Comparison of ENCODE assay signal across 8 cellular contexts in the genomic region with DNA sequence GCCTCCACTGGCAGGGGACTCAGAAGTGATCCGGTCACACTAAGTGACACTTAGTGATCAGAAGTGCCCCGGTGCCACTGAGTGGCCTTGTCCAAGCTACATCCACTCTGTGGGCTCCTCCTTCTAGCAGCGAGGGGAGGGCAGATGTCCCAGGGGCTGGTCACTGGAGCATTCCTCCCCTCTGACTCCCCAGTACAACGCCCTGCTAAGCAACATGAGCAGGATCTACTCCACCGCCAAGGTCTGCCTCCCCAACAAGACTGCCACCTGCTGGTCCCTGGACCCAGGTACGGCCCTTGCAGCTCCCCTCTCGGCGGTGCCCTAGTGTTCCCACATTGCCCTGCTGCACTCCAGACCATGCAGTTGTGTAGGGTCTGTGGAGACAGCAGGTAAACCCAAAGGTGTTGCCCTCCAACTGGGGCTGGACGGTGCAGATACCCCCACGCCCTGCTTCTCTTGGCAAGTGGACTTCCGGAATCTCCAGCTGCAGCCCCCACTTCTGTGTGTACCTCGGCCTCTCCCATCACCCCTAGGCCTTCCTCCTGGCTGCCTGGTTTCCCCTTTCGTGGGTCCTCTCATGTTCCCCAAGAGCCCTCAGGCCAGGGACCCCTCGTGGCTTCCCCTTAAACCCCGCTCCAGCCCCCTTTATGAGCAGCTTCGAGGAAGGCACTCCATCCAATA. TPM values are rescaled to one million over a fixed set of nuclear protein-coding genes. Genes with fewer than 3 reads are reported as not detected.
DNase-seq lines count a peak whose midpoint lies in the region; ATAC-seq and TF ChIP-seq lines count a peak whose summit lies in the region.

No MANE protein-coding gene starts in this region.

- H3K4me3 Mint-ChIP-seq in CD4-positive, alpha-beta memory T cell: peak overlapping the region; percentile 49 to 86 (median 70)
- H3K4me3 Mint-ChIP-seq in activated naive CD4-positive, alpha-beta T cell treated with anti-CD3 and anti-CD28 coated beads for 36 hours: no peak overlapping the region
- no peak overlapping the region for H3K4me3 Mint-ChIP-seq in glutamatergic neuron (ENCODE audit: unreplicated experiment)

- H3K4me1 ChIP-seq in CD4-positive, alpha-beta memory T cell (ENCODE audit: insufficient read depth, low read length): peaks cover 27% of the 10 kb centered on the region
- H3K4me1 ChIP-seq in SK-N-SH (ENCODE audit: control insufficient read depth in 1 of 2, insufficient read depth in 2 of 2, low read depth in 1 of 2, low read length in 1 of 2) (peaks cover 9 to 67% of the 10 kb centered on the region in 2 experiments), upper lobe of left lung (peaks cover 43 to 57% (median 53%) of the 10 kb centered on the region in 4 donors)

- 43% methylated on average over 13 of the region's 16 CpGs for WGBS in SK-N-SH (ENCODE audit: low lambda C conversion rate)
- WGBS in upper lobe of left lung, 2 donors: 33 to 49% methylated on average over 11 to 16 of the region's 16 CpGs

- H3K27me3 Mint-ChIP-seq in CD4-positive, alpha-beta memory T cell: no peaks in the 10 kb centered on the region
- H3K27me3 Mint-ChIP-seq in activated naive CD4-positive, alpha-beta T cell treated with anti-CD3 and anti-CD28 coated beads for 36 hours (ENCODE audit: low read depth): peaks cover 34% of the 10 kb centered on the region
- peaks cover 4% of the 10 kb centered on the region for H3K27me3 Mint-ChIP-seq in glutamatergic neuron (ENCODE audit: unreplicated experiment)

- POLR2A ChIA-PET in CD4-positive, alpha-beta memory T cell (lab: Charles Lee; ENCODE audit: partially characterized antibody): interaction anchor here (0.6 to 6.7 kb wide), 17 partner anchors 9 to 221 kb away, joined by 3 to 125 read pairs (median 5); a partner anchor contains a TSS
- POLR2A ChIA-PET in SK-N-SH (lab: Yijun Ruan, JAX): interaction anchor here (0.6 to 9.6 kb wide), 12 partner anchors 13 to 122 kb away, joined by 3 to 212 read pairs (median 6); a partner anchor contains a TSS

- H3K79me2 ChIP-seq in SK-N-SH (ENCODE audit: insufficient read depth): no peaks in the 10 kb centered on the region

- H3K4me2 ChIP-seq in SK-N-SH: peak overlapping the region; percentile 88

- intact Hi-C loops in CD4-positive, alpha-beta memory T cell (cut with micrococcal nuclease): loop anchor here (1.0 kb wide), 3 partner anchors 54 to 133 kb away; no protein-coding TSS in a partner anchor
- intact Hi-C loops in activated naive CD4-positive, alpha-beta T cell treated with anti-CD3 and anti-CD28 coated beads for 36 hours (cut with micrococcal nuclease): loop anchor here (1.0 to 2.0 kb wide), 2 partner anchors 32 to 54 kb away; a partner anchor contains a TSS
- intact Hi-C loops in posterior vena cava (cut with DNase I): loop anchor here (1.0 to 5.0 kb wide), 3 partner anchors 39 to 54 kb away; no protein-coding TSS in a partner anchor

- peaks cover 5 to 15% of the 10 kb centered on the region in 2 donors for H3K36me3 Mint-ChIP-seq in CD4-positive, alpha-beta memory T cell
- no peaks in the 10 kb centered on the region for H3K36me3 Mint-ChIP-seq in activated naive CD4-positive, alpha-beta T cell treated with anti-CD3 and anti-CD28 coated beads for 36 hours (ENCODE audit: low read depth)
- H3K36me3 Mint-ChIP-seq in glutamatergic neuron (ENCODE audit: unreplicated experiment): no peaks in the 10 kb centered on the region

- H3K9me2 ChIP-seq in SK-N-SH: no peaks in the 10 kb centered on the region

- no peak overlapping the region for H3K4me3 ChIP-seq in CD4-positive, alpha-beta memory T cell (ENCODE audit: low read length in 2 of 2)
- H3K4me3 ChIP-seq in SK-N-SH (ENCODE audit: low read depth in 2 of 2, low read length in 1 of 2) (no peak overlapping the region), upper lobe of left lung (peak overlapping the region in 2 of 4 donors; percentile 58 to 65)

- no peaks in the 10 kb centered on the region for H3K9me3 ChIP-seq in CD4-positive, alpha-beta memory T cell (ENCODE audit: control insufficient read depth in 1 of 2, low read length in 2 of 2)
- H3K9me3 ChIP-seq in SK-N-SH: no peaks in the 10 kb centered on the region
- H3K9me3 ChIP-seq in upper lobe of left lung: no peaks in the 10 kb centered on the region

- TF ChIP-seq RAD21 in SK-N-SH (IDR thresholded peaks at IDR 0.05; ENCODE audit: low read length): peak; percentile 88

- no peak overlapping the region for H3K9ac ChIP-seq in SK-N-SH

- H3F3A ChIP-seq in SK-N-SH (replicated peaks; ENCODE audit: insufficient read depth): peaks cover 6% of the 10 kb centered on the region

- H3K27me3 ChIP-seq in CD4-positive, alpha-beta memory T cell (ENCODE audit: insufficient read depth, low read length): peaks cover 8% of the 10 kb centered on the region
- H3K27me3 ChIP-seq in SK-N-SH (ENCODE audit: insufficient read depth): no peaks in the 10 kb centered on the region
- peaks cover 0 to 15% (median 7%) of the 10 kb centered on the region in 4 donors for H3K27me3 ChIP-seq in upper lobe of left lung

- H3K4me1 Mint-ChIP-seq in CD4-positive, alpha-beta memory T cell: peaks cover 8 to 34% (median 16%) of the 10 kb centered on the region in 4 donors
- H3K4me1 Mint-ChIP-seq in activated naive CD4-positive, alpha-beta T cell treated with anti-CD3 and anti-CD28 coated beads for 36 hours (ENCODE audit: low read depth): peaks cover 5% of the 10 kb centered on the region
- H3K4me1 Mint-ChIP-seq in glutamatergic neuron (ENCODE audit: low read depth, unreplicated experiment): peaks cover 16% of the 10 kb centered on the region

- no peak for TF ChIP-seq EP300 in SK-N-SH (IDR thresholded peaks at IDR 0.05; ENCODE audit: borderline replicate concordance in 1 of 2, low read depth in 1 of 2, low read length in 1 of 2)
- TF ChIP-seq EP300 in upper lobe of left lung (IDR thresholded peaks at IDR 0.05): no peak

- no peak overlapping the region for H3K27ac ChIP-seq in CD4-positive, alpha-beta memory T cell (ENCODE audit: low read depth, low read length)
- peak overlapping the region in 1 of 2 experiments; percentile 84; a peak in 2 of 4 replicates for H3K27ac ChIP-seq in SK-N-SH (ENCODE audit: low read depth in 2 of 2, low read length in 1 of 2)
- H3K27ac ChIP-seq in upper lobe of left lung: peak overlapping the region; percentile 23 to 78 (median 51)

- CTCF ChIA-PET in CD4-positive, alpha-beta memory T cell (lab: Charles Lee; ENCODE audit: partially characterized antibody): interaction anchor here (0.6 to 8.8 kb wide), 26 partner anchors 8 to 231 kb away, joined by 3 to 339 read pairs (median 5); a partner anchor contains a TSS
- CTCF ChIA-PET in SK-N-SH (lab: Yijun Ruan, JAX): interaction anchor here (0.6 to 13.7 kb wide), 38 partner anchors 9 to 305 kb away, joined by 3 to 708 read pairs (median 5); a partner anchor contains a TSS
- CTCF ChIA-PET in activated naive CD4-positive, alpha-beta T cell treated with anti-CD3 and anti-CD28 coated beads for 36 hours (lab: Charles Lee): interaction anchor here (0.5 to 6.1 kb wide), 29 partner anchors 8 to 779 kb away, joined by 3 to 138 read pairs (median 4); a partner anchor contains a TSS

- no peaks in the 10 kb centered on the region for H4K20me1 ChIP-seq in SK-N-SH (ENCODE audit: insufficient read depth)

- peak; percentile 76 to 83 (median 77) for DNase-seq in CD4-positive, alpha-beta memory T cell
- DNase-seq in LHCN-M2 (ENCODE audit: low read depth): peak; percentile 91
- DNase-seq in SK-N-SH: peak; percentile 94
- DNase-seq in activated naive CD4-positive, alpha-beta T cell treated with anti-CD3 and anti-CD28 coated beads for 36 hours: peak; percentile 87
- peak; percentile 84 for DNase-seq in glutamatergic neuron
- peak; percentile 94 for DNase-seq in posterior vena cava (ENCODE audit: low spot score)
- DNase-seq in upper lobe of left lung: peak in 1 of 2 donors; percentile 81

- no peak overlapping the region; the same call in 1 of the 2 replicates for H2AFZ ChIP-seq in SK-N-SH (ENCODE audit: low read depth)

- peak overlapping the region in 5 of 7 donors; percentile 32 to 75 (median 57) for H3K27ac Mint-ChIP-seq in CD4-positive, alpha-beta memory T cell
- H3K27ac Mint-ChIP-seq in activated naive CD4-positive, alpha-beta T cell treated with anti-CD3 and anti-CD28 coated beads for 36 hours: no peak overlapping the region
- no peak overlapping the region for H3K27ac Mint-ChIP-seq in glutamatergic neuron (ENCODE audit: unreplicated experiment)

- no peaks in the 10 kb centered on the region for H3K36me3 ChIP-seq in CD4-positive, alpha-beta memory T cell (ENCODE audit: insufficient read depth, low read length)
- H3K36me3 ChIP-seq in SK-N-SH (replicated peaks in 1 of 2; ENCODE audit: control insufficient read depth in 1 of 2, insufficient read depth in 2 of 2, low read length in 1 of 2) (peaks cover 0 to 4% of the 10 kb centered on the region in 2 experiments), upper lobe of left lung (no peaks in the 10 kb centered on the region)

- no peak for TF ChIP-seq POLR2A in upper lobe of left lung (IDR thresholded peaks at IDR 0.05)

- TF ChIP-seq CTCF in SK-N-SH (IDR thresholded peaks at IDR 0.05) (peak; percentile 98), glutamatergic neuron (IDR thresholded peaks at IDR 0.05; ENCODE audit: partially characterized antibody, unreplicated experiment) (peak; percentile 56), upper lobe of left lung (IDR thresholded peaks at IDR 0.05) (peak; percentile 69 to 90 (median 84))

- H3K9me3 Mint-ChIP-seq in CD4-positive, alpha-beta memory T cell: no peaks in the 10 kb centered on the region
- H3K9me3 Mint-ChIP-seq in activated naive CD4-positive, alpha-beta T cell treated with anti-CD3 and anti-CD28 coated beads for 36 hours: no peaks in the 10 kb centered on the region
- H3K9me3 Mint-ChIP-seq in glutamatergic neuron (ENCODE audit: unreplicated experiment): peaks cover 5% of the 10 kb centered on the region

- ATAC-seq in GM21360 (IDR thresholded peaks at IDR 0.05; ENCODE audit: unreplicated experiment) (peak; percentile 62), upper lobe of left lung (ENCODE audit: low FRiP score in 2 of 2) (peak; percentile 84 to 89)

RNA-seq across cellular contexts. Expression of a gene that starts 2.1 kb away (rescaled TPM):
- 10 to 100 TPM; 56.7 TPM for total RNA-seq in CD4-positive, alpha-beta memory T cell
- polyA plus RNA-seq in CD4-positive, alpha-beta memory T cell: 1 to 10 TPM; 1.8 to 7.5 TPM
- 0.63 TPM in 1 of 2 replicates, not detected in the other for total RNA-seq in LHCN-M2 (2014; rRNA removed)
- 0.07 TPM for polyA plus RNA-seq in LHCN-M2 (2012)
- polyA plus RNA-seq in SK-N-SH (2012; rRNA removed): 6.3 and 12.1 TPM in 2 replicates
- polyA plus RNA-seq in SK-N-SH (2012; cell fraction: cytosol; rRNA removed): 6.0 and 10.9 TPM in 2 replicates
- 34.5 and 42.3 TPM in 2 replicates for polyA plus RNA-seq in SK-N-SH (2012; cell fraction: nucleus; rRNA removed)
- total RNA-seq in activated naive CD4-positive, alpha-beta T cell treated with anti-CD3 and anti-CD28 coated beads for 36 hours: under 1 TPM; 0.12 to 0.50 TPM
- 3.7 TPM for total RNA-seq in glutamatergic neuron (ENCODE audit: unreplicated experiment)
- total RNA-seq in posterior vena cava: 10 to 100 TPM in 1 of 2 donors, 1 to 10 TPM in 1; 9.9 to 16.3 TPM
- total RNA-seq in upper lobe of left lung: 10 to 100 TPM; 21.1 to 90.6 (median 65.1) TPM

RNA-seq across cellular contexts. Expression of a gene that starts 32.8 kb away (rescaled TPM):
- total RNA-seq in CD4-positive, alpha-beta memory T cell: 10 to 100 TPM; 81.0 to 83.7 TPM
- 10 to 100 TPM; 34.1 to 42.1 TPM for polyA plus RNA-seq in CD4-positive, alpha-beta memory T cell
- total RNA-seq in LHCN-M2 (2014; rRNA removed) (3.8 and 6.7 TPM in 2 replicates), glutamatergic neuron (ENCODE audit: unreplicated experiment) (17.2 TPM), posterior vena cava (10 to 100 TPM; 21.3 to 26.2 TPM), upper lobe of left lung (100 to 1,000 TPM in 1 of 6 donors, 10 to 100 TPM in 5; 53.7 to 124 (median 64.4) TPM)
- polyA plus RNA-seq in LHCN-M2 (2012): 5.5 TPM
- polyA plus RNA-seq in SK-N-SH (2012; rRNA removed): 28.3 and 38.6 TPM in 2 replicates
- 20.6 and 28.6 TPM in 2 replicates for polyA plus RNA-seq in SK-N-SH (2012; cell fraction: cytosol; rRNA removed)
- 47.2 and 48.4 TPM in 2 replicates for polyA plus RNA-seq in SK-N-SH (2012; cell fraction: nucleus; rRNA removed)
- 1 to 10 TPM; 2.3 to 2.6 TPM for total RNA-seq in activated naive CD4-positive, alpha-beta T cell treated with anti-CD3 and anti-CD28 coated beads for 36 hours

RNA-seq across cellular contexts. Expression of a gene that starts 44.2 kb away (rescaled TPM):
- total RNA-seq in CD4-positive, alpha-beta memory T cell: not detected
- polyA plus RNA-seq in CD4-positive, alpha-beta memory T cell: not detected
- not detected in 2 replicates for total RNA-seq in LHCN-M2 (2014; rRNA removed)
- polyA plus RNA-seq in LHCN-M2 (2012): not detected
- 0.15 and 0.18 TPM in 2 replicates for polyA plus RNA-seq in SK-N-SH (2012; rRNA removed)
- polyA plus RNA-seq in SK-N-SH (2012; cell fraction: cytosol; rRNA removed): 0.09 and 0.14 TPM in 2 replicates
- 0.21 and 0.39 TPM in 2 replicates for polyA plus RNA-seq in SK-N-SH (2012; cell fraction: nucleus; rRNA removed)
- not detected for total RNA-seq in activated naive CD4-positive, alpha-beta T cell treated with anti-CD3 and anti-CD28 coated beads for 36 hours
- total RNA-seq in glutamatergic neuron (ENCODE audit: unreplicated experiment): 4.1 TPM
- total RNA-seq in posterior vena cava: not detected
- 1 to 10 TPM in 1 of 6 donors, under 1 TPM in 3, not detected in 2; 0.22 to 4.2 (median 0.31) TPM for total RNA-seq in upper lobe of left lung

Comparison
In these comparisons a context has a peak if more than half of its experiments do, and no peak if none do; other contexts are left out.
1. H3K27ac Mint-ChIP-seq: peak in CD4-positive, alpha-beta memory T cell (5 of 7); none in activated naive CD4-positive, alpha-beta T cell treated with anti-CD3 and anti-CD28 coated beads for 36 hours (single experiment) and glutamatergic neuron (single experiment).
2. H3K4me3 Mint-ChIP-seq: peak in CD4-positive, alpha-beta memory T cell (8 of 8); none in activated naive CD4-positive, alpha-beta T cell treated with anti-CD3 and anti-CD28 coated beads for 36 hours (single experiment) and glutamatergic neuron (single experiment).
3. Peak in every context shown above with its lines, with median percentiles within 50 percentile points of each other: CTCF ChIP-seq.